ENCODE assay signal across 21 cellular contexts in the genomic region with DNA sequence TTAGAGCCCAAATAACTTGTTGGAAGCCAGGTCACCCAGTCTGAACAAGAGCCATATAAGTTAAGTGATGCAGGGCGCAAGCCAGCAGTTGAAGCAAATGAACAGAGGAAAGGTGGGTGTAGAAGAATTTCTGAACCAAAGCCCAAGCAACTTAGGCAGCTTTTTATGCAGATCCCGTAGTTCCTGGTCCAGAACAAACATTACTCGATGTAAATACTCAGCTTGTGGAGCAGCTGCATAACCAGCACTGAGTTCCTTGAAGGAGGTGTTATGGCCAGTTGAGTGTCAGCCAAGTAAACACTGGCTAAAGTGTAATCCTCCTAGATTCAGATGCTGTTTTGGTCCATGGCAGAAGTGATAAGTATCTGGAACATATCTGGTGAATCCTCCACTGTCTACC.
"Had no signal": no experiment of that assay in that cellular context is flagged by ENCODE, and none has a peak within 500 bp of the region (broad histone marks: within the 10 kb centered on the region; RNA-seq: fewer than 3 reads in every experiment).

No MANE protein-coding gene starts in this region.

- DNase-seq: activated CD4-positive, alpha-beta T cell treated with anti-CD3 and anti-CD28 coated beads, Interleukin-2, amount 10 ng/mL, durations not matched to agents 7 days and 5 days; activated CD8-positive, alpha-beta T cell treated with anti-CD3 and anti-CD28 coated beads, Interleukin-2, amount 10 ng/mL, durations not matched to agents 7 days and 5 days; activated naive CD4-positive, alpha-beta T cell treated with Interleukin-2 at 50 U/mL for 16 hours; activated naive CD8-positive, alpha-beta T cell treated with anti-CD3 and anti-CD28 coated beads, Interleukin-2, amount 10 ng/mL, durations not matched to agents 7 days and 5 days; activated T-cell treated with anti-CD3 and anti-CD28 coated beads, Interleukin-2, amount 50 U/mL, for 24 hours; amygdala; brain microvascular endothelial cell; central memory CD4-positive, alpha-beta T cell; colonic mucosa; kidney; left ventricle myocardium inferior; mammary epithelial cell; midbrain; small intestine; stimulated activated CD4-positive, alpha-beta T cell treated with anti-CD3 and anti-CD28 coated beads, Interleukin-4, amount 100 ng/mL, for 1 hour; stimulated activated naive CD8-positive, alpha-beta T cell treated with anti-CD3 and anti-CD28 coated beads, Interleukin-15, amount 100 ng/mL, for 72 hours had no signal

- H3K27ac ChIP-seq: brain microvascular endothelial cell, colonic mucosa, left ventricle myocardium inferior, right atrium auricular region had no signal

- H3K4me1 ChIP-seq: colonic mucosa, right atrium auricular region had no signal

- H3K36me3 Mint-ChIP-seq: activated naive CD8-positive, alpha-beta T cell treated with anti-CD3 and anti-CD28 coated beads, Interleukin-2, amount 10 ng/mL, durations not matched to agents 7 days and 5 days had no signal

- H3K9me3 Mint-ChIP-seq: activated CD4-positive, alpha-beta T cell treated with anti-CD3 and anti-CD28 coated beads, Interleukin-2, amount 10 ng/mL, durations not matched to agents 7 days and 5 days; activated naive CD8-positive, alpha-beta T cell treated with anti-CD3 and anti-CD28 coated beads, Interleukin-2, amount 10 ng/mL, durations not matched to agents 7 days and 5 days; activated T-cell treated with anti-CD3 and anti-CD28 coated beads, Interleukin-2, amount 50 U/mL, for 24 hours; activated T-helper 2 cell treated with anti-CD3 and anti-CD28 coated beads, Interferon-gamma antibody, Interleukin-2, Interleukin-4, amounts not matched to agents 10 μg/mL and 5 μg/mL and 100 μg/mL, durations not matched to agents 14 hours and 24 hours and 36 hours; neural crest cell; stimulated activated naive CD8-positive, alpha-beta T cell treated with anti-CD3 and anti-CD28 coated beads, Interleukin-15, amount 100 ng/mL, for 72 hours had no signal

- H3K27me3 ChIP-seq: brain microvascular endothelial cell, colonic mucosa, right atrium auricular region had no signal

- ATAC-seq: activated CD8-positive, alpha-beta T cell treated with anti-CD3 and anti-CD28 coated beads, Interleukin-2, amount 10 ng/mL, durations not matched to agents 7 days and 5 days; stimulated activated naive CD8-positive, alpha-beta T cell treated with anti-CD3 and anti-CD28 coated beads, Interleukin-15, amount 100 ng/mL, for 72 hours had no signal

- H3K4me3 Mint-ChIP-seq: activated CD4-positive, alpha-beta T cell treated with anti-CD3 and anti-CD28 coated beads, Interleukin-2, amount 10 ng/mL, durations not matched to agents 7 days and 5 days; activated CD8-positive, alpha-beta T cell treated with anti-CD3 and anti-CD28 coated beads, Interleukin-2, amount 10 ng/mL, durations not matched to agents 7 days and 5 days; activated naive CD8-positive, alpha-beta T cell treated with anti-CD3 and anti-CD28 coated beads, Interleukin-2, amount 10 ng/mL, durations not matched to agents 7 days and 5 days; activated T-cell treated with anti-CD3 and anti-CD28 coated beads, Interleukin-2, amount 50 U/mL, for 24 hours; neural crest cell; stimulated activated naive CD8-positive, alpha-beta T cell treated with anti-CD3 and anti-CD28 coated beads, Interleukin-15, amount 100 ng/mL, for 72 hours had no signal

- H3K27ac Mint-ChIP-seq: activated CD4-positive, alpha-beta T cell treated with anti-CD3 and anti-CD28 coated beads, Interleukin-2, amount 10 ng/mL, durations not matched to agents 7 days and 5 days; activated CD8-positive, alpha-beta T cell treated with anti-CD3 and anti-CD28 coated beads, Interleukin-2, amount 10 ng/mL, durations not matched to agents 7 days and 5 days; activated naive CD8-positive, alpha-beta T cell treated with anti-CD3 and anti-CD28 coated beads, Interleukin-2, amount 10 ng/mL, durations not matched to agents 7 days and 5 days; activated T-cell treated with anti-CD3 and anti-CD28 coated beads, Interleukin-2, amount 50 U/mL, for 24 hours; activated T-helper 2 cell treated with anti-CD3 and anti-CD28 coated beads, Interferon-gamma antibody, Interleukin-2, Interleukin-4, amounts not matched to agents 10 μg/mL and 5 μg/mL and 100 μg/mL, durations not matched to agents 14 hours and 24 hours and 36 hours; progenitor cell of endocrine pancreas; stimulated activated naive CD8-positive, alpha-beta T cell treated with anti-CD3 and anti-CD28 coated beads, Interleukin-15, amount 100 ng/mL, for 72 hours had no signal

- FAIRE-seq: frontal cortex, kidney, small intestine had no signal

- H3K4me3 ChIP-seq: colonic mucosa, left ventricle myocardium inferior, right atrium auricular region had no signal

- H3K36me3 ChIP-seq: brain microvascular endothelial cell, colonic mucosa, left ventricle myocardium inferior had no signal

- H3K9me3 ChIP-seq: colonic mucosa, left ventricle myocardium inferior, right atrium auricular region had no signal

- H3K4me1 Mint-ChIP-seq: activated CD4-positive, alpha-beta T cell treated with anti-CD3 and anti-CD28 coated beads, Interleukin-2, amount 10 ng/mL, durations not matched to agents 7 days and 5 days; neural crest cell; stimulated activated naive CD8-positive, alpha-beta T cell treated with anti-CD3 and anti-CD28 coated beads, Interleukin-15, amount 100 ng/mL, for 72 hours had no signal
